In genomic region chr1:159829822-159830455, GRCh38 we compare ENCODE assay signal across 1 cellular context.
A peak's percentile ranks its signal among the peaks of the same experiment; 100 is the strongest.
TF ChIP-seq lines count a peak whose summit lies in the region.

No MANE protein-coding gene starts in this region.

TF ChIP-seq in SK-N-SH, 30 proteins besides CTCF, POLR2A, EP300 and RAD21:
- TF ChIP-seq RCOR1 (IDR thresholded peaks at IDR 0.05; ENCODE audit: low read length) (no peak), EZH2phosphoT487 (IDR thresholded peaks at IDR 0.05; ENCODE audit: borderline replicate concordance, low read depth) (no peak), TCF12 (IDR thresholded peaks at IDR 0.05) (peak; percentile 16; the same call in 1 of the 2 replicates), FOSL2 (IDR thresholded peaks at IDR 0.05; ENCODE audit: borderline replicate concordance, low read depth) (no peak; the same call in 1 of the 2 replicates), FOXJ3 (CRISPR knock-in tag; IDR thresholded peaks at IDR 0.05) (no peak), SMC3 (IDR thresholded peaks at IDR 0.05; ENCODE audit: low read depth, low read length) (no peak), POLR2AphosphoS5 (IDR thresholded peaks at IDR 0.05; ENCODE audit: low read depth, low read length) (no peak), FOXM1 (IDR thresholded peaks at IDR 0.05; ENCODE audit: low read depth) (no peak), TEAD4 (IDR thresholded peaks at IDR 0.05; ENCODE audit: borderline replicate concordance, insufficient read depth) (no peak), MEF2A (IDR thresholded peaks at IDR 0.05; ENCODE audit: borderline replicate concordance, low read depth) (no peak), GATA2 (CRISPR knock-in tag; IDR thresholded peaks at IDR 0.05) (no peak), TAF1 (IDR thresholded peaks at IDR 0.05; ENCODE audit: borderline replicate concordance, low read depth, low read length) (no peak), JUND (IDR thresholded peaks at IDR 0.05) (0 out of 2 replicates have a peak, but pooled peaks have one; percentile 1)
- TF ChIP-seq, protein P1, sequence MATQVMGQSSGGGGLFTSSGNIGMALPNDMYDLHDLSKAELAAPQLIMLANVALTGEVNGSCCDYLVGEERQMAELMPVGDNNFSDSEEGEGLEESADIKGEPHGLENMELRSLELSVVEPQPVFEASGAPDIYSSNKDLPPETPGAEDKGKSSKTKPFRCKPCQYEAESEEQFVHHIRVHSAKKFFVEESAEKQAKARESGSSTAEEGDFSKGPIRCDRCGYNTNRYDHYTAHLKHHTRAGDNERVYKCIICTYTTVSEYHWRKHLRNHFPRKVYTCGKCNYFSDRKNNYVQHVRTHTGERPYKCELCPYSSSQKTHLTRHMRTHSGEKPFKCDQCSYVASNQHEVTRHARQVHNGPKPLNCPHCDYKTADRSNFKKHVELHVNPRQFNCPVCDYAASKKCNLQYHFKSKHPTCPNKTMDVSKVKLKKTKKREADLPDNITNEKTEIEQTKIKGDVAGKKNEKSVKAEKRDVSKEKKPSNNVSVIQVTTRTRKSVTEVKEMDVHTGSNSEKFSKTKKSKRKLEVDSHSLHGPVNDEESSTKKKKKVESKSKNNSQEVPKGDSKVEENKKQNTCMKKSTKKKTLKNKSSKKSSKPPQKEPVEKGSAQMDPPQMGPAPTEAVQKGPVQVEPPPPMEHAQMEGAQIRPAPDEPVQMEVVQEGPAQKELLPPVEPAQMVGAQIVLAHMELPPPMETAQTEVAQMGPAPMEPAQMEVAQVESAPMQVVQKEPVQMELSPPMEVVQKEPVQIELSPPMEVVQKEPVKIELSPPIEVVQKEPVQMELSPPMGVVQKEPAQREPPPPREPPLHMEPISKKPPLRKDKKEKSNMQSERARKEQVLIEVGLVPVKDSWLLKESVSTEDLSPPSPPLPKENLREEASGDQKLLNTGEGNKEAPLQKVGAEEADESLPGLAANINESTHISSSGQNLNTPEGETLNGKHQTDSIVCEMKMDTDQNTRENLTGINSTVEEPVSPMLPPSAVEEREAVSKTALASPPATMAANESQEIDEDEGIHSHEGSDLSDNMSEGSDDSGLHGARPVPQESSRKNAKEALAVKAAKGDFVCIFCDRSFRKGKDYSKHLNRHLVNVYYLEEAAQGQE (IDR thresholded peaks at IDR 0.05; ENCODE audit: low read depth, low read length), result no peak
- TF ChIP-seq, protein P2, sequence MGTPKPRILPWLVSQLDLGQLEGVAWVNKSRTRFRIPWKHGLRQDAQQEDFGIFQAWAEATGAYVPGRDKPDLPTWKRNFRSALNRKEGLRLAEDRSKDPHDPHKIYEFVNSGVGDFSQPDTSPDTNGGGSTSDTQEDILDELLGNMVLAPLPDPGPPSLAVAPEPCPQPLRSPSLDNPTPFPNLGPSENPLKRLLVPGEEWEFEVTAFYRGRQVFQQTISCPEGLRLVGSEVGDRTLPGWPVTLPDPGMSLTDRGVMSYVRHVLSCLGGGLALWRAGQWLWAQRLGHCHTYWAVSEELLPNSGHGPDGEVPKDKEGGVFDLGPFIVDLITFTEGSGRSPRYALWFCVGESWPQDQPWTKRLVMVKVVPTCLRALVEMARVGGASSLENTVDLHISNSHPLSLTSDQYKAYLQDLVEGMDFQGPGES (IDR thresholded peaks at IDR 0.05; ENCODE audit: low read depth, low read length), result no peak
